18 cellular contexts compared by ENCODE assay signal in genomic region chr1:85001742-85002141, GRCh38. TPM values are rescaled to one million over a fixed set of nuclear protein-coding genes. Genes with fewer than 3 reads are reported as not detected.
DNase-seq lines count a peak whose midpoint lies in the region; ATAC-seq, FAIRE-seq and TF ChIP-seq lines count a peak whose summit lies in the region.
"Had no signal": no experiment of that assay in that cellular context is flagged by ENCODE, and none has a peak within 500 bp of the region (broad histone marks: within the 10 kb centered on the region; RNA-seq: fewer than 3 reads in every experiment).

No MANE protein-coding gene starts in this region.

- ATAC-seq in HG02571 (IDR thresholded peaks at IDR 0.05; ENCODE audit: unreplicated experiment), result no peak
- ATAC-seq: A549, K562 had no signal

- no peak overlapping the region for H3K4me3 ChIP-seq in MG63
- H3K4me3 ChIP-seq: A549, HAP-1, K562 had no signal

- no peak for TF ChIP-seq POLR2A in GM12892 (IDR thresholded peaks at IDR 0.05; ENCODE audit: low read depth, low read length)

- peaks cover 11% of the 10 kb centered on the region for H3K9me3 ChIP-seq in MG63
- H3K9me3 ChIP-seq: A549, BE2C had no signal

- in situ Hi-C loops in SK-MEL-5 (cut with HindIII; ENCODE audit: low pct_unique_long_range_greater_than_20kb, low sequenced_read_pairs), result no loop called here

- peak; percentile 63 for FAIRE-seq in GM12892 (lab: Jason Lieb, UNC)
- peak; percentile 77 for FAIRE-seq in GM19239 (lab: Jason Lieb, UNC)
- FAIRE-seq: A549, D721Med, G401.6, H1, K562 had no signal

- H3K27me3 ChIP-seq in MG63, result peaks cover 26% of the 10 kb centered on the region

- DNase-seq in GM12892 (ENCODE audit: insufficient read length), result no peak
- DNase-seq in GM19239 (ENCODE audit: insufficient read length, low spot score), result no peak
- DNase-seq in SK-MEL-5 (ENCODE audit: low read depth, low spot score), result peak; percentile 55
- no peak for DNase-seq in NCI-H1048 (lab: John Stamatoyannopoulos, UW)
- DNase-seq in MG63, result no peak
- DNase-seq: BE2C; CD4-positive, alpha-beta memory T cell; COR-L47; DMS153; DMS79 treated with DMSO at 0.1 percent for 48 hours; EL had no signal

- H3K36me3 ChIP-seq in MG63, result no peaks in the 10 kb centered on the region
- H3K36me3 ChIP-seq: BE2C, HAP-1 had no signal

RNA-seq across cellular contexts. Expression of gene MCOLN2, which starts 4.8 kb away (rescaled TPM):
- polyA plus RNA-seq in GM12892 (2012; ENCODE audit: missing spikeins), result 119 TPM
- total RNA-seq in SK-MEL-5 (2014; rRNA removed; shearing (Covaris generic)), result 18.1 and 19.3 TPM in 2 replicates
- polyA plus RNA-seq in SK-MEL-5 (2015; cell fraction: cytosol; rRNA removed), result 9.3 and 13.0 TPM in 2 replicates
- 40.9 and 68.5 TPM in 2 replicates for polyA plus RNA-seq in SK-MEL-5 (2015; cell fraction: nucleus; rRNA removed)
- total RNA-seq in MG63 (2014; rRNA removed; shearing (Covaris generic); ENCODE audit: low replicate concordance), result 2.8 and 5.6 TPM in 2 replicates
- polyA plus RNA-seq: K562 had no signal

RNA-seq across cellular contexts. Expression of gene MCOLN3, which starts 46.6 kb away (rescaled TPM):
- 4.1 TPM for polyA plus RNA-seq in GM12892 (2012; ENCODE audit: missing spikeins)
- 1.9 and 2.0 TPM in 2 replicates for total RNA-seq in SK-MEL-5 (2014; rRNA removed; shearing (Covaris generic))
- 1.1 and 1.7 TPM in 2 replicates for polyA plus RNA-seq in SK-MEL-5 (2015; cell fraction: cytosol; rRNA removed)
- polyA plus RNA-seq in SK-MEL-5 (2015; cell fraction: nucleus; rRNA removed), result 18.3 and 22.2 TPM in 2 replicates
- total RNA-seq in MG63 (2014; rRNA removed; shearing (Covaris generic); ENCODE audit: low replicate concordance), result 0.35 and 0.82 TPM in 2 replicates
- total RNA-seq: K562 had no signal
